35 cellular contexts compared by ENCODE assay signal in the genomic region with DNA sequence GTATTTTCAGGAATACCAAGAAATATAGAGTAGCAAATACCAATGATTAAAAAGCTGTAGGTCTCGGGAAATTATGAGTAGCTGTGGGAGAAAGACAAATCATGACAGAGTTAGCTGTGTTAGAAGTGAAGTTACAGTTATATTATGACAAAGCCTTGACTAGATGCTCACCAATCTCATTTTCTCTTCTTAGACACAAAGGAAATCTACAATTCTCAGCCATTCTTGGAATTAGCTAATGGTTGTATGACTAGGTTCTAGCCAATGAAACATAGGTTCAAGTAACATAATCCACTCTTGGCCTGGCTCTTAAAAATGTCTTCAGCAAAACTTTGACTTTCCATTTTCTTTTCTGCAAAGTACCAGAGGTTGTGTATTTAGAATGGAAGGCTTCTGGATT.
"Had no signal": no experiment of that assay in that cellular context is flagged by ENCODE, and none has a peak within 500 bp of the region (broad histone marks: within the 10 kb centered on the region; RNA-seq: fewer than 3 reads in every experiment).

No MANE protein-coding gene starts in this region.

- H3K9me3 ChIP-seq: MG63 had no signal

- H3K27me3 ChIP-seq: MG63 had no signal

- H3K9ac ChIP-seq: KMS-11 had no signal

- H3K4me3 ChIP-seq: MG63 had no signal

- DNase-seq: Karpas-422, Kasumi-1, KBM-7, KG1, MG63, MM.1S, MV-4-11, NCI-H1048, NCI-H1092, NCI-H1092 treated with DMSO at 0.1 percent for 48 hours, NCI-H1105, NCI-H1105 treated with DMSO at 0.1 percent for 48 hours, NCI-H1417, NCI-H1417 treated with DMSO at 0.1 percent for 48 hours, NCI-H1436, NCI-H1436 treated with DMSO at 0.1 percent for 48 hours, NCI-H146, NCI-H1694, NCI-H1694 treated with DMSO at 0.1 percent for 48 hours, NCI-H187, NCI-H187 treated with DMSO at 0.1 percent for 48 hours, NCI-H1930, NCI-H2029, NCI-H2029 treated with DMSO at 0.1 percent for 48 hours, NCI-H2081, NCI-H2081 treated with DMSO at 0.1 percent for 48 hours, NCI-H2107, NCI-H2171, NCI-H2171 treated with DMSO at 0.1 percent for 48 hours, NCI-H2227 treated with DMSO at 0.1 percent for 48 hours, NCI-H226, NCI-H345, NCI-H446, NCI-H446 treated with DMSO at 0.1 percent for 48 hours had no signal

- H3K27ac ChIP-seq: KMS-11 had no signal

- H3K36me3 ChIP-seq: MG63 had no signal
